Comparison of ENCODE assay signal across 24 cellular contexts in the genomic region with DNA sequence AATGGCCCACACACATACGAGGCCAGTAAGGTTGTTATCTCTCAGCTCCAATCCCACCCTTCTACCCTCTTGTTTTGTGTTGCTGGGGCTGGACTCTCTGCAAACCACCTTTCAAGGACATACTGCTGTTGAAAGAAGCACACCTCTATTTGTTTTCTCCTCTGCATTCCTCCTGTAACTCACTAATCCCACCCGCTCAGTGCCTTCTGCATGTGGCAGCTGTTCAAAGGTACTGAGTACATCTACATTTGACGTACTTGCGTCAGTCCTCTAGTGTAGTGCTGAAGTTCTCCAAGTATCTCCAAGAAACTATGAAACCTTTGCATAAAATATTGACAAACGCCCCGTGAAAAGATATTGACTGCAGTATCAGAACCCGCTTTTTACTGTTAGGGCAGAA.
"Had no signal": no experiment of that assay in that cellular context is flagged by ENCODE, and none has a peak within 500 bp of the region (broad histone marks: within the 10 kb centered on the region; RNA-seq: fewer than 3 reads in every experiment).

No MANE protein-coding gene starts in this region.

- DNase-seq: heart left ventricle; islet precursor cell; left ventricle myocardium inferior; midbrain; mucosa of descending colon; naive thymus-derived CD4-positive, alpha-beta T cell; ovary; stimulated activated CD4-positive, alpha-beta T cell treated with anti-CD3 and anti-CD28 coated beads, Interleukin-12 subunit alpha, Interleukin-12 subunit beta, amount 100 ng/mL, for 4 hours; stimulated activated CD4-positive, alpha-beta T cell treated with anti-CD3 and anti-CD28 coated beads, Interleukin-15, amount 100 ng/mL, for 24 hours; stimulated activated CD4-positive, alpha-beta T cell treated with anti-CD3 and anti-CD28 coated beads, Interleukin-2, amount 100 ng/mL, for 24 hours; stimulated activated CD4-positive, alpha-beta T cell treated with anti-CD3 and anti-CD28 coated beads, Interleukin-4, amount 100 ng/mL, for 1 hour; stimulated activated naive CD4-positive, alpha-beta T cell treated with Interleukin-2 at 50 U/mL for 16 hours; stimulated activated naive CD8-positive, alpha-beta T cell treated with anti-CD3 and anti-CD28 coated beads, Interleukin-15, amount 100 ng/mL, for 72 hours; substantia nigra; uterus had no signal

- H3K27ac ChIP-seq: heart left ventricle, left ventricle myocardium inferior, neural progenitor cell, ovary, right atrium auricular region, skin epidermis, tibial nerve, uterus had no signal

- H3K9ac ChIP-seq: neural progenitor cell had no signal

- H3K4me3 Mint-ChIP-seq: memory B cell; naive thymus-derived CD4-positive, alpha-beta T cell; natural killer cell treated with Interleukin-12 subunit alpha and Interleukin-12 subunit beta and Interleukin-15 and Interleukin-18, amount 100 ng/mL, for 72 hours; neural progenitor cell; stimulated activated naive CD8-positive, alpha-beta T cell treated with anti-CD3 and anti-CD28 coated beads, Interleukin-15, amount 100 ng/mL, for 72 hours; type B pancreatic cell had no signal

- H3K4me3 ChIP-seq: heart left ventricle, left ventricle myocardium inferior, mucosa of descending colon, neural progenitor cell, ovary, right atrium auricular region, skin epidermis, tibial nerve, uterus had no signal

- H3K27me3 Mint-ChIP-seq: memory B cell had no signal

- H3K36me3 ChIP-seq: heart left ventricle, left ventricle myocardium inferior, neural progenitor cell, ovary, right atrium auricular region, tibial nerve, uterus had no signal

- H3K9me3 Mint-ChIP-seq: natural killer cell treated with Interleukin-12 subunit alpha and Interleukin-12 subunit beta and Interleukin-15 and Interleukin-18, amount 100 ng/mL, for 72 hours; stimulated activated naive CD8-positive, alpha-beta T cell treated with anti-CD3 and anti-CD28 coated beads, Interleukin-15, amount 100 ng/mL, for 72 hours had no signal

- H3K4me1 ChIP-seq: neural progenitor cell, right atrium auricular region, tibial nerve, uterus had no signal

- H3K4me2 ChIP-seq: neural progenitor cell had no signal

- H3K36me3 Mint-ChIP-seq: natural killer cell treated with Interleukin-12 subunit alpha and Interleukin-12 subunit beta and Interleukin-15 and Interleukin-18, amount 100 ng/mL, for 72 hours had no signal

- H3K27me3 ChIP-seq: heart left ventricle, neural progenitor cell, ovary, right atrium auricular region, tibial nerve, uterus had no signal

- H3K9me3 ChIP-seq: heart left ventricle, left ventricle myocardium inferior, mucosa of descending colon, ovary, right atrium auricular region, uterus had no signal

- ATAC-seq: heart left ventricle; mucosa of descending colon; naive thymus-derived CD4-positive, alpha-beta T cell; sciatic nerve; stimulated activated naive CD8-positive, alpha-beta T cell treated with anti-CD3 and anti-CD28 coated beads, Interleukin-15, amount 100 ng/mL, for 72 hours had no signal

- H2AFZ ChIP-seq: neural progenitor cell had no signal

- H3K27ac Mint-ChIP-seq: memory B cell; naive thymus-derived CD4-positive, alpha-beta T cell; natural killer cell treated with Interleukin-12 subunit alpha and Interleukin-12 subunit beta and Interleukin-15 and Interleukin-18, amount 100 ng/mL, for 72 hours; neural progenitor cell; progenitor cell of endocrine pancreas; stimulated activated naive CD8-positive, alpha-beta T cell treated with anti-CD3 and anti-CD28 coated beads, Interleukin-15, amount 100 ng/mL, for 72 hours; type B pancreatic cell had no signal
